In genomic region chr14:105399441-105399775, GRCh38 we compare ENCODE assay signal across 2 cellular contexts.
TF ChIP-seq lines count a peak whose summit lies in the region.

No MANE protein-coding gene starts in this region.

TF ChIP-seq in SK-N-SH, 30 proteins besides CTCF, POLR2A, EP300 and RAD21 (continued from another document):
- no peak for TF ChIP-seq TEAD4 (IDR thresholded peaks at IDR 0.05; ENCODE audit: borderline replicate concordance, insufficient read depth)
- no peak for TF ChIP-seq FOXM1 (IDR thresholded peaks at IDR 0.05; ENCODE audit: low read depth)
- TF ChIP-seq NFIC (IDR thresholded peaks at IDR 0.05; ENCODE audit: borderline replicate concordance), result no peak
- no peak for TF ChIP-seq USF1 (IDR thresholded peaks at IDR 0.05; ENCODE audit: borderline replicate concordance, low read depth)
- no peak for TF ChIP-seq MXI1 (IDR thresholded peaks at IDR 0.05; ENCODE audit: low read depth, low read length)
- no peak for TF ChIP-seq FOXJ3 (CRISPR knock-in tag; IDR thresholded peaks at IDR 0.05)
- TF ChIP-seq YY1 (IDR thresholded peaks at IDR 0.05; ENCODE audit: low read depth), result no peak

TF ChIP-seq in SK-N-SH treated with all-trans-retinoic acid at 6 μM for 48 hours, 23 proteins besides CTCF, POLR2A, EP300 and RAD21:
- TF ChIP-seq TSHZ2 (CRISPR knock-in tag; IDR thresholded peaks at IDR 0.05) (no peak), RARB (CRISPR knock-in tag; IDR thresholded peaks at IDR 0.05) (no peak), ZNF8 (CRISPR knock-in tag; IDR thresholded peaks at IDR 0.05) (no peak), CSDC2 (CRISPR knock-in tag; IDR thresholded peaks at IDR 0.05) (no peak), ISL1 (CRISPR knock-in tag; IDR thresholded peaks at IDR 0.05) (no peak), ARNTL (CRISPR knock-in tag; IDR thresholded peaks at IDR 0.05; ENCODE audit: borderline replicate concordance, low read depth) (no peak), CSRNP3 (CRISPR knock-in tag; IDR thresholded peaks at IDR 0.05) (no peak), SNAI2 (CRISPR knock-in tag; IDR thresholded peaks at IDR 0.05) (no peak), PATZ1 (CRISPR knock-in tag; IDR thresholded peaks at IDR 0.05; ENCODE audit: borderline replicate concordance) (no peak), TCF4 (CRISPR knock-in tag; IDR thresholded peaks at IDR 0.05; ENCODE audit: borderline replicate concordance) (no peak), ZFP30 (CRISPR knock-in tag; IDR thresholded peaks at IDR 0.05) (no peak), ESRRG (CRISPR knock-in tag; IDR thresholded peaks at IDR 0.05) (no peak), GLIS3 (CRISPR knock-in tag; IDR thresholded peaks at IDR 0.05) (no peak), TOX (CRISPR knock-in tag; IDR thresholded peaks at IDR 0.05; ENCODE audit: borderline replicate concordance) (no peak), ZNF70 (CRISPR knock-in tag; IDR thresholded peaks at IDR 0.05) (no peak), PPARA (CRISPR knock-in tag; IDR thresholded peaks at IDR 0.05; ENCODE audit: borderline replicate concordance) (no peak), OSR1 (CRISPR knock-in tag; IDR thresholded peaks at IDR 0.05) (no peak)
